In genomic region chr1:8603220-8603616, GRCh38 we compare ENCODE assay signal across 11 cellular contexts.
DNase-seq lines count a peak whose midpoint lies in the region; ATAC-seq and TF ChIP-seq lines count a peak whose summit lies in the region.
"Had no signal": no experiment of that assay in that cellular context is flagged by ENCODE, and none has a peak within 500 bp of the region (broad histone marks: within the 10 kb centered on the region; RNA-seq: fewer than 3 reads in every experiment).

No MANE protein-coding gene starts in this region.

- H3K9ac ChIP-seq in GM23248 = no peak overlapping the region
- H3K9ac ChIP-seq in OCI-LY3 (ENCODE audit: low read length) = peak overlapping the region; percentile 76
- H3K9ac ChIP-seq in fibroblast of lung (ENCODE audit: insufficient read depth, low read length) = no peak overlapping the region

- H3K79me2 ChIP-seq in GM23248 (ENCODE audit: insufficient read depth) (peaks cover 10% of the 10 kb centered on the region; the same call in 1 of the 2 replicates), OCI-LY3 (ENCODE audit: low read length) (peaks cover 23% of the 10 kb centered on the region), fibroblast of lung (ENCODE audit: control insufficient read depth, insufficient read depth, low read length) (no peaks in the 10 kb centered on the region)

- H3K36me3 ChIP-seq in GM23248 (ENCODE audit: low read depth) = no peaks in the 10 kb centered on the region
- H3K36me3 ChIP-seq in OCI-LY3 (replicated peaks; ENCODE audit: low read depth, low read length) = no peaks in the 10 kb centered on the region
- H3K36me3 ChIP-seq in fibroblast of lung (ENCODE audit: control insufficient read depth, insufficient read depth, low read length) = no peaks in the 10 kb centered on the region
- H3K36me3 ChIP-seq: colonic mucosa had no signal

- H3K9me3 ChIP-seq in GM23248 (ENCODE audit: low read depth) (no peaks in the 10 kb centered on the region), OCI-LY3 (ENCODE audit: insufficient read depth, low read length) (no peaks in the 10 kb centered on the region), fibroblast of lung (ENCODE audit: control insufficient read depth, insufficient read depth, low read depth, low read length) (no peaks in the 10 kb centered on the region)
- H3K9me3 ChIP-seq: colonic mucosa had no signal

- H3K4me2 ChIP-seq in GM23248 (ENCODE audit: unreplicated experiment) (no peak overlapping the region), OCI-LY3 (ENCODE audit: low read length) (peak overlapping the region; percentile 90), fibroblast of lung (ENCODE audit: extremely low read depth, insufficient read depth, low read length) (no peak overlapping the region)

- 45 to 63% methylated on average over 4 of the region's 4 CpGs for WGBS in GM23248 (ENCODE audit: low coverage in 1 of 2, low lambda C conversion rate in 2 of 2, missing lambda C conversion rate in 2 of 2), 2 experiments

- TF ChIP-seq CTCF in OCI-LY3 (IDR thresholded peaks at IDR 0.05; ENCODE audit: low read depth, low read length) (no peak), fibroblast of lung (conservative IDR thresholded peaks at IDR 0.05 in 1 of 2, IDR thresholded peaks at IDR 0.05 in 1 of 2; ENCODE audit: low read depth in 1 of 2, low read length in 2 of 2) (no peak)

- intact Hi-C loops in posterior vena cava (cut with DNase I) = no loop called here

- H4K20me1 ChIP-seq in GM23248 (ENCODE audit: insufficient read depth) (no peaks in the 10 kb centered on the region), OCI-LY3 (ENCODE audit: insufficient read depth, low read length) (no peaks in the 10 kb centered on the region), fibroblast of lung (ENCODE audit: control insufficient read depth, extremely low read depth, insufficient read depth, low read length) (no peaks in the 10 kb centered on the region)

- 0 out of 2 replicates have a peak, but pooled peaks cover 4% of the 10 kb centered on the region for H3F3A ChIP-seq in GM23248 (ENCODE audit: insufficient read depth)

- H2AFZ ChIP-seq in GM23248 = no peak overlapping the region
- H2AFZ ChIP-seq in OCI-LY3 (ENCODE audit: low read depth, low read length) = no peak overlapping the region
- no peak overlapping the region for H2AFZ ChIP-seq in fibroblast of lung (ENCODE audit: low read length)

- no peaks in the 10 kb centered on the region for H3K9me2 ChIP-seq in GM23248 (ENCODE audit: insufficient read depth)

- H3K4me3 ChIP-seq in GM23248 (no peak overlapping the region), OCI-LY3 (ENCODE audit: low read length) (peak overlapping the region; percentile 79), fibroblast of lung (replicated peaks in 1 of 4; ENCODE audit: control extremely low read depth in 1 of 4, insufficient read depth in 1 of 4, low read depth in 3 of 4, low read length in 4 of 4) (no peak overlapping the region)
- H3K4me3 ChIP-seq: colonic mucosa, skin epidermis had no signal

- peaks cover 5% of the 10 kb centered on the region; the same call in 1 of the 2 replicates for H3K4me1 ChIP-seq in GM23248 (ENCODE audit: insufficient read depth)
- peaks cover 27% of the 10 kb centered on the region for H3K4me1 ChIP-seq in OCI-LY3 (ENCODE audit: low read length)
- peaks cover 2% of the 10 kb centered on the region for H3K4me1 ChIP-seq in fibroblast of lung (ENCODE audit: control insufficient read depth, extremely low read depth, insufficient read depth, low read length)
- H3K4me1 ChIP-seq: colonic mucosa had no signal

- ATAC-seq in HG03469 (IDR thresholded peaks at IDR 0.05; ENCODE audit: unreplicated experiment) = no peak
- no peak for ATAC-seq in HG03045 (IDR thresholded peaks at IDR 0.05; ENCODE audit: unreplicated experiment)

- in situ Hi-C loops in GM23248 (cut with MboI) = no loop called here

- H3K27ac ChIP-seq in GM23248 (no peak overlapping the region), OCI-LY3 (ENCODE audit: low read length) (peak overlapping the region; percentile 97), fibroblast of lung (ENCODE audit: insufficient read depth, low read length) (no peak overlapping the region)
- H3K27ac ChIP-seq: colonic mucosa had no signal

- H3K27me3 ChIP-seq in GM23248 (replicated peaks; ENCODE audit: insufficient read depth) (no peaks in the 10 kb centered on the region), OCI-LY3 (ENCODE audit: low read depth, low read length) (no peaks in the 10 kb centered on the region), fibroblast of lung (ENCODE audit: control insufficient read depth, insufficient read depth, low read length) (no peaks in the 10 kb centered on the region)
- H3K27me3 ChIP-seq: colonic mucosa had no signal

- DNase-seq in AG08395 (ENCODE audit: low spot score) = peak; percentile 14
- DNase-seq in GM23248 = peak; percentile 51
- DNase-seq in fibroblast of lung (ENCODE audit: low read depth in 2 of 2) = peak; percentile 15 to 62
- no peak for DNase-seq in iPS-NIHi7 (ENCODE audit: extremely low spot score)
- DNase-seq in posterior vena cava (ENCODE audit: low spot score) = no peak
- DNase-seq: Calu3, colonic mucosa had no signal

Comparison
In these comparisons a context has a peak if more than half of its experiments do, and no peak if none do; other contexts are left out.
1. DNase-seq: peak in AG08395 (single experiment), GM23248 (single experiment) and fibroblast of lung (2 of 2); none in iPS-NIHi7 (single experiment) and posterior vena cava (single experiment).